In the genomic region with DNA sequence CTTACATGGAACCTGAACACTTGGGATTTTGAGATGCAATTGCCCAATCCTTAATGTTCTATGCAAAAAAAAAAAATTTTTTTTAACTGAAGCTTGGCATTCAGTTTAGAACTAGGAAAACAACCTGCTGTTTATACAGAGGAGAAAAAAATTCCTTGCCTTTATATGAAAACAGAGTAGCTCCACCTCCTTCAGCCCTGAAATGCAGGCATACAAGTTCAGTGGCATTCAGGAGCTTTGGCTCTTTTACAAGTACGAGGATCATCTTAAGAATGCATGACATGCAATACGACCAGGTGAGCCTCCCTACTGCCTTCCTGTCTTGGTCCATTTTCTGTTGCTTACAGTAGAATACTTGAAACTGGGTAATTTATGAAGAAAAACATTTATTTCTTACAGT, we compare ENCODE assay signal across 23 cellular contexts. TPM values are rescaled to one million over a fixed set of nuclear protein-coding genes. Genes with fewer than 3 reads are reported as not detected.
A peak's percentile ranks its signal among the peaks of the same experiment; 100 is the strongest.
DNase-seq lines count a peak whose midpoint lies in the region; ATAC-seq and TF ChIP-seq lines count a peak whose summit lies in the region.
"Had no signal": no experiment of that assay in that cellular context is flagged by ENCODE, and none has a peak within 500 bp of the region (broad histone marks: within the 10 kb centered on the region; RNA-seq: fewer than 3 reads in every experiment).

No MANE protein-coding gene starts in this region.

- no peak for TF ChIP-seq CTCF in Caco-2 (IDR thresholded peaks at IDR 0.05; ENCODE audit: insufficient read depth in 1 of 2, low read depth in 1 of 2, low read length in 1 of 2, severe bottlenecking in 1 of 2, unreplicated experiment in 1 of 2)
- TF ChIP-seq CTCF in VCaP (conservative IDR thresholded peaks at IDR 0.05), result no peak
- TF ChIP-seq CTCF in hepatocyte (IDR thresholded peaks at IDR 0.05; ENCODE audit: poor library complexity), result no peak
- no peak for TF ChIP-seq CTCF in type B pancreatic cell (conservative IDR thresholded peaks at IDR 0.05)

- H3K27me3 Mint-ChIP-seq in Caco-2 (ENCODE audit: insufficient read depth, unreplicated experiment) (no peaks in the 10 kb centered on the region), type B pancreatic cell (peaks cover 3% of the 10 kb centered on the region)
- H3K27me3 Mint-ChIP-seq: CD4-positive, CD25-positive, alpha-beta regulatory T cell had no signal

- H3K4me2 ChIP-seq in hepatocyte, result no peak overlapping the region
- H3K4me2 ChIP-seq: PC-9 had no signal

- no peak for ATAC-seq in HG03280 (IDR thresholded peaks at IDR 0.05; ENCODE audit: unreplicated experiment)
- ATAC-seq: Right ventricle myocardium inferior had no signal

- 40% methylated on average over 2 of the region's 2 CpGs for WGBS in hepatocyte (ENCODE audit: low lambda C conversion rate, missing lambda C conversion rate)

- no peaks in the 10 kb centered on the region for H3K4me1 Mint-ChIP-seq in Caco-2 (ENCODE audit: low read depth, unreplicated experiment)
- H3K4me1 Mint-ChIP-seq in type B pancreatic cell (ENCODE audit: unreplicated experiment), result no peaks in the 10 kb centered on the region
- H3K4me1 Mint-ChIP-seq: CD4-positive, CD25-positive, alpha-beta regulatory T cell had no signal

- H3K4me1 ChIP-seq in Caco-2 (peaks cover 28% of the 10 kb centered on the region), hepatocyte (ENCODE audit: insufficient read depth) (no peaks in the 10 kb centered on the region)

- H3K9me2 ChIP-seq in hepatocyte (replicated peaks; ENCODE audit: insufficient read depth), result no peaks in the 10 kb centered on the region

- intact Hi-C loops in Caco-2 (cut with micrococcal nuclease; ENCODE audit: unreplicated experiment), result loop anchor here (1.0 to 2.0 kb wide), 2 partner anchors 35 to 42 kb away; no protein-coding TSS in a partner anchor

- H3K36me3 ChIP-seq in Caco-2 (ENCODE audit: control insufficient read depth, insufficient read depth, low read length) (no peaks in the 10 kb centered on the region), hepatocyte (replicated peaks; ENCODE audit: insufficient read depth, low read depth) (no peaks in the 10 kb centered on the region)

- H3K36me3 Mint-ChIP-seq in Caco-2 (ENCODE audit: insufficient read depth, unreplicated experiment), result no peaks in the 10 kb centered on the region
- H3K36me3 Mint-ChIP-seq in type B pancreatic cell, result no peaks in the 10 kb centered on the region
- H3K36me3 Mint-ChIP-seq: CD4-positive, CD25-positive, alpha-beta regulatory T cell had no signal

- H3K79me2 ChIP-seq in hepatocyte, result no peaks in the 10 kb centered on the region

- H3K9me3 ChIP-seq in Caco-2, result peaks cover 6% of the 10 kb centered on the region; the same call in 1 of the 2 replicates
- H3K9me3 ChIP-seq in hepatocyte (ENCODE audit: low read depth), result no peaks in the 10 kb centered on the region

- BruUV-seq in Caco-2 (replicated peaks; lab: Mats Ljungman, UMichigan), result no TSS peak

- peak overlapping the region; percentile 85 for H3K27ac Mint-ChIP-seq in Caco-2 (ENCODE audit: unreplicated experiment)
- peak overlapping the region; percentile 89 for H3K27ac Mint-ChIP-seq in type B pancreatic cell
- H3K27ac Mint-ChIP-seq: CD4-positive, CD25-positive, alpha-beta regulatory T cell; HFFc6 had no signal

- H2AFZ ChIP-seq in hepatocyte, result no peak overlapping the region
- H2AFZ ChIP-seq: PC-9 had no signal

- H3K27me3 ChIP-seq in Caco-2 (replicated peaks; ENCODE audit: control insufficient read depth, insufficient read depth, low read length), result no peaks in the 10 kb centered on the region
- H3K27me3 ChIP-seq in hepatocyte, result no peaks in the 10 kb centered on the region

- H3K27ac ChIP-seq in VCaP, result peak overlapping the region; percentile 42
- no peak overlapping the region for H3K27ac ChIP-seq in hepatocyte
- H3K27ac ChIP-seq: PC-9 had no signal

- POLR2A ChIA-PET in Caco-2 (lab: Charles Lee), result interaction anchor here (0.8 to 1.5 kb wide), 2 partner anchors 42 to 1624 kb away, joined by 7 to 9 read pairs; no protein-coding TSS in a partner anchor

- CTCF ChIA-PET in Caco-2 (lab: Charles Lee), result interaction anchor here (0.6 to 1.4 kb wide), 3 partner anchors 9 to 42 kb away, joined by 3 to 26 read pairs (median 3); no protein-coding TSS in a partner anchor

- no peaks in the 10 kb centered on the region for H4K20me1 ChIP-seq in hepatocyte (ENCODE audit: insufficient read depth, poor library complexity, severe bottlenecking)

- H3K9me3 Mint-ChIP-seq in Caco-2 (ENCODE audit: unreplicated experiment), result no peaks in the 10 kb centered on the region
- no peaks in the 10 kb centered on the region for H3K9me3 Mint-ChIP-seq in type B pancreatic cell
- H3K9me3 Mint-ChIP-seq: CD4-positive, CD25-positive, alpha-beta regulatory T cell had no signal

- H3K4me3 ChIP-seq in Caco-2 (ENCODE audit: low read depth, low read length), result no peak overlapping the region
- H3K4me3 ChIP-seq in hepatocyte, result no peak overlapping the region
- H3K4me3 ChIP-seq: PC-9 had no signal

- peak; percentile 78 to 81 for DNase-seq in Caco-2
- DNase-seq in hepatocyte (ENCODE audit: low spot score), result peak; percentile 23
- DNase-seq in type B pancreatic cell (ENCODE audit: extremely low spot score, unreplicated experiment), result no peak
- DNase-seq in amniotic stem cell (lab: John Stamatoyannopoulos, UW), result no peak
- no peak for DNase-seq in stimulated activated naive CD4-positive, alpha-beta T cell (lab: John Stamatoyannopoulos, UW)
- DNase-seq: CD4-positive, CD25-positive, alpha-beta regulatory T cell; H7; HFFc6; KBM-7; MM.1S; NCI-H1417; NCI-H1694; NCI-H2029 treated with DMSO at 0.1 percent for 48 hours; NCI-H526 treated with DMSO at 0.1 percent for 48 hours; PC-9 had no signal

- H3K4me3 Mint-ChIP-seq in Caco-2 (ENCODE audit: unreplicated experiment), result peak overlapping the region; percentile 34
- H3K4me3 Mint-ChIP-seq in type B pancreatic cell, result no peak overlapping the region
- H3K4me3 Mint-ChIP-seq: CD4-positive, CD25-positive, alpha-beta regulatory T cell; HFFc6 had no signal

RNA-seq across cellular contexts. Expression of gene PAX1, which starts 20.4 kb away (rescaled TPM):
- total RNA-seq in Caco-2 (2022) (not detected in 2 replicates), hepatocyte (0.44 TPM in 1 of 2 replicates, not detected in the other), type B pancreatic cell (ENCODE audit: low replicate concordance) (0.43 and 2.7 TPM in 2 replicates)
- polyA plus RNA-seq in hepatocyte, result not detected in 2 replicates
- total RNA-seq: A172; CD4-positive, CD25-positive, alpha-beta regulatory T cell; G401; H7; HFFc6; PC-9; Right ventricle myocardium inferior; RPMI7951; SK-MEL-5 had no signal
- polyA plus RNA-seq: BJ; CD4-positive, CD25-positive, alpha-beta regulatory T cell had no signal

Comparison
In these comparisons a context has a peak if more than half of its experiments do, and no peak if none do; other contexts are left out.
1. DNase-seq: peak in Caco-2 (2 of 2) and hepatocyte (single experiment); none in type B pancreatic cell (single experiment), amniotic stem cell (single experiment) and stimulated activated naive CD4-positive, alpha-beta T cell (0 of 6).